23 cellular contexts compared by ENCODE assay signal in the genomic region with DNA sequence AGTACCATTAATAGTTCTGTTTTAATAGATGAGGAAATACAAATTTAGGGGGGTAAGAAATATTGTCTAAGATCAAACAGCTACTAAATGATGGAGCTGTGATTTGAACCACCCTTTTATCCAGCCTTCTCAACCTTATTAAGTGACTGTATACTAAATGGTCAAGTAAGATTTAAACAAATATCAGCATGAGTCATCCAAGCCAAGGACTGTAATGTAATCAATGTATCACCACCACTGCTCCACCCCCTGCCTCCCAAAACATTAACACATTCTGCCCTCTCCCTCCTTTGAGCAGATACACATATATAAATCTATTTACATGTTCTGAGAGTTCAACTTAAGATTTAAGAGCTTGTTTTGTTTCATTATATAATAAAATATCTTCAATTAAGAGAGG. TPM values are rescaled to one million over a fixed set of nuclear protein-coding genes. Genes with fewer than 3 reads are reported as not detected.
DNase-seq lines count a peak whose midpoint lies in the region; ATAC-seq and TF ChIP-seq lines count a peak whose summit lies in the region.
"Had no signal": no experiment of that assay in that cellular context is flagged by ENCODE, and none has a peak within 500 bp of the region (broad histone marks: within the 10 kb centered on the region; RNA-seq: fewer than 3 reads in every experiment).

No MANE protein-coding gene starts in this region.

- peak; percentile 50 for ATAC-seq in foreskin keratinocyte
- ATAC-seq in stimulated activated effector memory CD8-positive, alpha-beta T cell treated with anti-CD3 and anti-CD28 coated beads, Interleukin-12 subunit alpha, Interleukin-12 subunit beta, amount 100 ng/mL, for 72 hours, result no peak
- ATAC-seq: activated CD8-positive, alpha-beta T cell treated with anti-CD3 and anti-CD28 coated beads for 36 hours; left colon had no signal

- H3K27ac ChIP-seq in foreskin keratinocyte (no peak overlapping the region), adrenal gland (no peak overlapping the region)
- H3K27ac ChIP-seq: neural progenitor cell, SJSA1, spleen, WERI-Rb-1 had no signal

- peaks cover 63% of the 10 kb centered on the region for H3K36me3 Mint-ChIP-seq in stimulated activated effector memory CD8-positive, alpha-beta T cell treated with anti-CD3 and anti-CD28 coated beads, Interleukin-12 subunit alpha, Interleukin-12 subunit beta, amount 100 ng/mL, for 72 hours

- intact Hi-C loops in adrenal gland (cut with DNase I), result no loop called here

- H3K27me3 ChIP-seq in foreskin keratinocyte (no peaks in the 10 kb centered on the region), adrenal gland (no peaks in the 10 kb centered on the region)
- H3K27me3 ChIP-seq: neural progenitor cell, SJSA1, spleen had no signal

- peak; percentile 20 for DNase-seq in Daoy (ENCODE audit: low read depth)
- DNase-seq in M059J (ENCODE audit: low read depth), result peak; percentile 55
- peak; percentile 25 for DNase-seq in astrocyte of the spinal cord (ENCODE audit: low read depth, low spot score)
- DNase-seq in foreskin keratinocyte, result no peak
- no peak for DNase-seq in 8988T
- DNase-seq in adrenal gland, result no peak
- no peak for DNase-seq in NCI-H2081 treated with DMSO at 0.1 percent for 48 hours (lab: John Stamatoyannopoulos, UW)
- no peak for DNase-seq in stimulated activated effector memory CD8-positive, alpha-beta T cell treated with anti-CD3 and anti-CD28 coated beads, Interleukin-12 subunit alpha, Interleukin-12 subunit beta, amount 100 ng/mL, for 72 hours (ENCODE audit: low spot score in 2 of 2)
- DNase-seq: ACHN; activated CD8-positive, alpha-beta T cell treated with anti-CD3 and anti-CD28 coated beads for 36 hours; activated naive CD4-positive, alpha-beta T cell treated with anti-CD3 and anti-CD28 coated beads for 36 hours; activated T-cell treated with anti-CD3 and anti-CD28 coated beads, Interleukin-2, amount 50 U/mL, for 1 hour; left colon; NCI-H1105 treated with DMSO at 0.1 percent for 48 hours; NCI-H526; spleen; T-helper 2 cell; WERI-Rb-1 had no signal

- H3K27ac Mint-ChIP-seq in stimulated activated effector memory CD8-positive, alpha-beta T cell treated with anti-CD3 and anti-CD28 coated beads, Interleukin-12 subunit alpha, Interleukin-12 subunit beta, amount 100 ng/mL, for 72 hours, result no peak overlapping the region
- H3K27ac Mint-ChIP-seq: activated CD8-positive, alpha-beta T cell treated with anti-CD3 and anti-CD28 coated beads for 36 hours; activated naive CD4-positive, alpha-beta T cell treated with anti-CD3 and anti-CD28 coated beads for 36 hours; brain; dendritic cell treated with granulocyte-macrophage colony-stimulating factor and Interleukin-4, amounts not matched to agents 40 ng/mL and 50 ng/mL, for 4 days; neural progenitor cell had no signal

- no peaks in the 10 kb centered on the region for H3K4me1 Mint-ChIP-seq in stimulated activated effector memory CD8-positive, alpha-beta T cell treated with anti-CD3 and anti-CD28 coated beads, Interleukin-12 subunit alpha, Interleukin-12 subunit beta, amount 100 ng/mL, for 72 hours
- H3K4me1 Mint-ChIP-seq: CD14-positive monocyte, neural progenitor cell had no signal

- H3K9me3 Mint-ChIP-seq in stimulated activated effector memory CD8-positive, alpha-beta T cell treated with anti-CD3 and anti-CD28 coated beads, Interleukin-12 subunit alpha, Interleukin-12 subunit beta, amount 100 ng/mL, for 72 hours, result no peaks in the 10 kb centered on the region
- H3K9me3 Mint-ChIP-seq: activated CD8-positive, alpha-beta T cell treated with anti-CD3 and anti-CD28 coated beads for 36 hours; activated naive CD4-positive, alpha-beta T cell treated with anti-CD3 and anti-CD28 coated beads for 36 hours; brain; CD14-positive monocyte; dendritic cell treated with granulocyte-macrophage colony-stimulating factor and Interleukin-4, amounts not matched to agents 40 ng/mL and 50 ng/mL, for 4 days; neural progenitor cell had no signal

- no peaks in the 10 kb centered on the region for H3K9me3 ChIP-seq in adrenal gland (replicated peaks in 1 of 3)
- H3K9me3 ChIP-seq: SJSA1, spleen had no signal

- TF ChIP-seq CTCF in astrocyte of the spinal cord (IDR thresholded peaks at IDR 0.05; ENCODE audit: low read depth, low read length), result no peak
- no peak for TF ChIP-seq CTCF in foreskin keratinocyte (conservative IDR thresholded peaks at IDR 0.05)
- no peak for TF ChIP-seq CTCF in adrenal gland (IDR thresholded peaks at IDR 0.05)

- H3K4me3 Mint-ChIP-seq in stimulated activated effector memory CD8-positive, alpha-beta T cell treated with anti-CD3 and anti-CD28 coated beads, Interleukin-12 subunit alpha, Interleukin-12 subunit beta, amount 100 ng/mL, for 72 hours, result no peak overlapping the region
- H3K4me3 Mint-ChIP-seq: activated CD8-positive, alpha-beta T cell treated with anti-CD3 and anti-CD28 coated beads for 36 hours; activated naive CD4-positive, alpha-beta T cell treated with anti-CD3 and anti-CD28 coated beads for 36 hours; brain; CD14-positive monocyte; dendritic cell treated with granulocyte-macrophage colony-stimulating factor and Interleukin-4, amounts not matched to agents 40 ng/mL and 50 ng/mL, for 4 days; neural progenitor cell had no signal

- H3K4me3 ChIP-seq in astrocyte of the spinal cord (ENCODE audit: low read depth, low read length) (no peak overlapping the region), adrenal gland (no peak overlapping the region)
- H3K4me3 ChIP-seq: neural progenitor cell, SJSA1, spleen had no signal

- H3K36me3 ChIP-seq in adrenal gland (replicated peaks in 1 of 2), result no peaks in the 10 kb centered on the region
- H3K36me3 ChIP-seq: neural progenitor cell had no signal

- H3K4me1 ChIP-seq in foreskin keratinocyte, result no peaks in the 10 kb centered on the region
- peaks cover 2 to 3% of the 10 kb centered on the region in 2 donors for H3K4me1 ChIP-seq in adrenal gland (replicated peaks in 1 of 2)
- H3K4me1 ChIP-seq: spleen had no signal

- in situ Hi-C loops in astrocyte of the spinal cord (cut with HindIII; ENCODE audit: low sequenced_read_pairs), result no loop called here

- no peak for TF ChIP-seq POLR2A in adrenal gland (IDR thresholded peaks at IDR 0.05)

RNA-seq across cellular contexts. Expression of a gene that starts 58.9 kb away (rescaled TPM):
- 47.5 and 59.5 TPM in 2 replicates for total RNA-seq in Daoy (2014; rRNA removed; shearing (Covaris generic))
- total RNA-seq in M059J (2014; rRNA removed; shearing (Covaris generic)), result 18.2 and 26.9 TPM in 2 replicates
- total RNA-seq in foreskin keratinocyte (26.5 and 27.0 TPM in 2 replicates), adrenal gland (10 to 100 TPM in 5 of 8 donors, 1 to 10 TPM in 3; 7.2 to 18.7 (median 11.1) TPM)
- polyA plus RNA-seq in foreskin keratinocyte (8.3 and 10.2 TPM in 2 replicates), adrenal gland (10 to 100 TPM in 1 of 3 donors, 1 to 10 TPM in 2; 5.8 to 14.0 (median 9.1) TPM)

Comparison
In these comparisons a context has a peak if more than half of its experiments do, and no peak if none do; other contexts are left out.
1. DNase-seq: peak in Daoy (single experiment), M059J (single experiment) and astrocyte of the spinal cord (single experiment); none in foreskin keratinocyte (0 of 2), 8988T (single experiment), adrenal gland (0 of 7), NCI-H2081 treated with DMSO at 0.1 percent for 48 hours (single experiment) and stimulated activated effector memory CD8-positive, alpha-beta T cell treated with anti-CD3 and anti-CD28 coated beads, Interleukin-12 subunit alpha, Interleukin-12 subunit beta, amount 100 ng/mL, for 72 hours (0 of 2).